ENCODE assay signal across 15 cellular contexts in the genomic region with DNA sequence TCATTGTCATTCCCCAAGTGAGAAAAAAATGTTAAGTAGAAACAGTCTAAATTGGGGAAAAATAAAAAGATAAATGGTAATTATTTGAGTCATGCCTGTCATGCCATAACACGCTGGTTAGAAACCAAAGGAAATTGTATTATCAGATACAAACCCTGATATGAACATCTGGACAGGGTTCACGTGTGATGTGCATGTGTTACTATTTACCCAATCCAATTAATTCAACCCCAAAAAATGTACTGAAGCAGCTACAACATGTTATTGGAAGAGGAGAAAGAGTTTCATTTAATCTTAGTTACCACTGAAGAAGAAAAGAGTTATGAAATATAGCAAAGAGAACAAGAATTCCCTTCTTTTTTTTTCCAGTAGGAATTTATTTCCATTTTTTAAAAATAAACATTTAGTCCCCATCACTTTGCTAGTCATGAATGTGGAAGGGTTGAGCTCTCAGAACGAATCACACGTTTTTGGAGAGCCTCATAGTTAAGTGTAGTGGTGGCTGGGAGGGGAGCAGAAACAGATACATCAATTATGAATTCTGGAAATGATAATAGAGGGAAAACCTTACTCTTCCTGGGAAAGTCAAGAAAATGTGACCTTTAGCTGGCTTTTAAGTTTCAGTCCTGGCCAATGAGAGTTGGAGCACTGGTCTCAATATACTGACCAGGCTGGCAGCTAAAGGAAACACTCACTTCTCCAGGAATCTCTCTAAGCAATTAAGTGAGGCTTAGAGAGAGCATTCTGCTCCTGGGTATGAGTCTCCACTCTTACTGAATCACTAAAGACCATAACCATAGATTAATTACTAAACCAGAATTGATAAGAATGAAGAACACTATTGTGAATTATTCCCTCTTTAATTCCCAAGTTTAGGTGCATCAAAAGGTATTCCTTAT.
DNase-seq lines count a peak whose midpoint lies in the region; ATAC-seq and TF ChIP-seq lines count a peak whose summit lies in the region.
"Had no signal": no experiment of that assay in that cellular context is flagged by ENCODE, and none has a peak within 500 bp of the region (broad histone marks: within the 10 kb centered on the region; RNA-seq: fewer than 3 reads in every experiment).

No MANE protein-coding gene starts in this region.

- TF ChIP-seq POLR2A in right lobe of liver (IDR thresholded peaks at IDR 0.05) (no peak), transverse colon (IDR thresholded peaks at IDR 0.05) (no peak)

- intact Hi-C loops in left ventricle myocardium inferior (cut with micrococcal nuclease), result no loop called here
- intact Hi-C loops in right lobe of liver (cut with DNase I), result no loop called here
- intact Hi-C loops in transverse colon (cut with DNase I; ENCODE audit: low total_unique reads), result no loop called here

- TF ChIP-seq EP300 in transverse colon (IDR thresholded peaks at IDR 0.05; ENCODE audit: low read depth), result no peak

- no peak for TF ChIP-seq CTCF in epithelial cell of esophagus (IDR thresholded peaks at IDR 0.05; ENCODE audit: insufficient read depth, low read depth, low read length, missing control alignments)
- TF ChIP-seq CTCF in left ventricle myocardium inferior (IDR thresholded peaks at IDR 0.05; ENCODE audit: borderline replicate concordance), result no peak
- TF ChIP-seq CTCF in thoracic aorta (IDR thresholded peaks at IDR 0.05), result no peak
- TF ChIP-seq CTCF in right lobe of liver (IDR thresholded peaks at IDR 0.05), result no peak
- no peak for TF ChIP-seq CTCF in transverse colon (IDR thresholded peaks at IDR 0.05)

- no peaks in the 10 kb centered on the region for H3K9me3 ChIP-seq in left ventricle myocardium inferior (replicated peaks)
- no peaks in the 10 kb centered on the region for H3K9me3 ChIP-seq in thoracic aorta
- H3K9me3 ChIP-seq in right lobe of liver, result no peaks in the 10 kb centered on the region
- H3K9me3 ChIP-seq in transverse colon, result no peaks in the 10 kb centered on the region

- no peaks in the 10 kb centered on the region for H3K4me1 ChIP-seq in left ventricle myocardium inferior
- H3K4me1 ChIP-seq in thoracic aorta (ENCODE audit: control insufficient read depth in 1 of 2, low read depth in 2 of 2), result peaks cover 9 to 10% of the 10 kb centered on the region in 2 donors
- no peaks in the 10 kb centered on the region for H3K4me1 ChIP-seq in right lobe of liver
- H3K4me1 ChIP-seq in transverse colon, result no peaks in the 10 kb centered on the region

- DNase-seq in epithelial cell of esophagus (ENCODE audit: low read depth) (peak; percentile 56), left ventricle myocardium inferior (no peak), thoracic aorta (ENCODE audit: low spot score) (no peak), right lobe of liver (no peak), nucleus accumbens (lab: John Stamatoyannopoulos, UW) (no peak), transverse colon (no peak)
- DNase-seq: ACHN; CD4-positive, CD25-positive, alpha-beta regulatory T cell; H7; KBM-7; NCI-H1092; NCI-H2227 treated with DMSO at 0.1 percent for 48 hours; NCI-H526; NK-92 treated with Interleukin-12 subunit alpha and Interleukin-12 subunit beta, amount 100 ng/mL, for 24 hours had no signal

- H3K27me3 ChIP-seq in left ventricle myocardium inferior (ENCODE audit: low read depth), result no peaks in the 10 kb centered on the region
- no peaks in the 10 kb centered on the region for H3K27me3 ChIP-seq in thoracic aorta (replicated peaks; ENCODE audit: insufficient read depth)
- H3K27me3 ChIP-seq in right lobe of liver, result no peaks in the 10 kb centered on the region
- no peaks in the 10 kb centered on the region for H3K27me3 ChIP-seq in transverse colon

- H3K36me3 ChIP-seq in left ventricle myocardium inferior, result no peaks in the 10 kb centered on the region
- H3K36me3 ChIP-seq in thoracic aorta, result no peaks in the 10 kb centered on the region
- H3K36me3 ChIP-seq in right lobe of liver, result no peaks in the 10 kb centered on the region
- H3K36me3 ChIP-seq in transverse colon, result no peaks in the 10 kb centered on the region

- ATAC-seq in SK-N-SH treated with all-trans-retinoic acid at 6 μM for 48 hours, result no peak
- no peak for ATAC-seq in thoracic aorta (ENCODE audit: insufficient number of reproducible peaks, low FRiP score, low read depth)
- ATAC-seq in right lobe of liver, result no peak

- in situ Hi-C loops in transverse colon (cut with MboI; ENCODE audit: low pct_ligation_motif_present in 1 of 4, low pct_unique_long_range_greater_than_20kb in 1 of 4, low sequenced_read_pairs in 3 of 4), result no loop called here

- peak overlapping the region; percentile 76 for H3K27ac ChIP-seq in left ventricle myocardium inferior (replicated peaks)
- peak overlapping the region in 1 of 2 donors; percentile 6 for H3K27ac ChIP-seq in thoracic aorta
- H3K27ac ChIP-seq in right lobe of liver, result no peak overlapping the region
- H3K27ac ChIP-seq in transverse colon, result no peak overlapping the region

- H3K4me3 ChIP-seq in epithelial cell of esophagus (ENCODE audit: low read length) (no peak overlapping the region), left ventricle myocardium inferior (no peak overlapping the region), thoracic aorta (peak overlapping the region; percentile 8), right lobe of liver (no peak overlapping the region), transverse colon (no peak overlapping the region)

- WGBS in right lobe of liver (ENCODE audit: insufficient coverage, low coverage, low lambda C conversion rate, missing lambda C conversion rate), result 53% methylated on average over 4 of the region's 4 CpGs
- 51 to 56% methylated on average over 4 of the region's 4 CpGs for WGBS in transverse colon (ENCODE audit: low coverage in 1 of 2), 2 donors

TF ChIP-seq in SK-N-SH treated with all-trans-retinoic acid at 6 μM for 48 hours, 23 proteins besides CTCF, POLR2A, EP300 and RAD21:
- TF ChIP-seq RARB (CRISPR knock-in tag; IDR thresholded peaks at IDR 0.05) (no peak), ZNF8 (CRISPR knock-in tag; IDR thresholded peaks at IDR 0.05) (no peak), TCF4 (CRISPR knock-in tag; IDR thresholded peaks at IDR 0.05; ENCODE audit: borderline replicate concordance) (peak; percentile 53; the same call in 1 of the 2 replicates), CSDC2 (CRISPR knock-in tag; IDR thresholded peaks at IDR 0.05) (no peak), ISL1 (CRISPR knock-in tag; IDR thresholded peaks at IDR 0.05) (no peak), GLIS3 (CRISPR knock-in tag; IDR thresholded peaks at IDR 0.05) (no peak)
- TF ChIP-seq, protein P1, sequence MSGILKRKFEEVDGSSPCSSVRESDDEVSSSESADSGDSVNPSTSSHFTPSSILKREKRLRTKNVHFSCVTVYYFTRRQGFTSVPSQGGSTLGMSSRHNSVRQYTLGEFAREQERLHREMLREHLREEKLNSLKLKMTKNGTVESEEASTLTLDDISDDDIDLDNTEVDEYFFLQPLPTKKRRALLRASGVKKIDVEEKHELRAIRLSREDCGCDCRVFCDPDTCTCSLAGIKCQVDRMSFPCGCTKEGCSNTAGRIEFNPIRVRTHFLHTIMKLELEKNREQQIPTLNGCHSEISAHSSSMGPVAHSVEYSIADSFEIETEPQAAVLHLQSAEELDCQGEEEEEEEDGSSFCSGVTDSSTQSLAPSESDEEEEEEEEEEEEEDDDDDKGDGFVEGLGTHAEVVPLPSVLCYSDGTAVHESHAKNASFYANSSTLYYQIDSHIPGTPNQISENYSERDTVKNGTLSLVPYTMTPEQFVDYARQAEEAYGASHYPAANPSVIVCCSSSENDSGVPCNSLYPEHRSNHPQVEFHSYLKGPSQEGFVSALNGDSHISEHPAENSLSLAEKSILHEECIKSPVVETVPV (CRISPR knock-in tag; IDR thresholded peaks at IDR 0.05), result no peak
